22 cellular contexts compared by ENCODE assay signal in the genomic region with DNA sequence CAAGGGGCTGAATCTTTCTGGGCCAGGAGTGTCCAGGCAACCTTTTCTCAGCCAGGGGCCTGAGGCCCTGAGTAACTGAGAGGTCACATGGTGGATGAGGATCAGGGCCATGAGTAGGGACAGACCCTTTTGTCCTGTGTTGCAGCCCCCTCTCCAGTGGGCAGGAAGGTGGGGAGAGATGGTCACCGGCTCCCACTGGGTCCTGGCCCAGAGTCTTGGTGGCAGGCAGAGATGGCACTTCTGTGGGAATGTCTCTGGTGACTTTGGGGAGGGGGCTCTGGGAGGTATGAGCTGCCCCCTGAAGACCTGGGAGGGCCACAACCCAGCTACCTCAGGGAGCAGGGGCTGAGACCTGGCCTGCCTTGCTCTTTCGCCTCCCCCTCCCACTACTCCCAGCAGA. TPM values are rescaled to one million over a fixed set of nuclear protein-coding genes. Genes with fewer than 3 reads are reported as not detected.
"Had no signal": no experiment of that assay in that cellular context is flagged by ENCODE, and none has a peak within 500 bp of the region (broad histone marks: within the 10 kb centered on the region; RNA-seq: fewer than 3 reads in every experiment).

No MANE protein-coding gene starts in this region.

- DNase-seq: activated CD8-positive, alpha-beta memory T cell treated with anti-CD3 and anti-CD28 coated beads for 24 hours; activated gamma-delta T cell treated with Interleukin-2 at 50 U/mL for 16 hours; activated T-cell treated with anti-CD3 and anti-CD28 coated beads, Interleukin-2, amount 50 U/mL, for 72 hours; dermis blood vessel endothelial cell; effector memory CD4-positive, alpha-beta T cell; left colon; midbrain; nephron progenitor cell; occipital lobe; stimulated activated CD4-positive, alpha-beta T cell treated with anti-CD3 and anti-CD28 coated beads, Interleukin-2, amount 100 ng/mL, for 24 hours had no signal

- H3K27me3 ChIP-seq: right atrium auricular region, suprapubic skin had no signal

- H3K27ac Mint-ChIP-seq: activated naive CD4-positive, alpha-beta T cell treated with anti-CD3 and anti-CD28 coated beads, Interleukin-2, amount 50 U/mL, for 72 hours; activated T-cell treated with anti-CD3 and anti-CD28 coated beads, Interleukin-2, amount 50 U/mL, for 72 hours; nephron progenitor cell; stimulated activated naive CD8-positive, alpha-beta T cell treated with anti-CD3 and anti-CD28 coated beads, Interleukin-15, Interleukin-2, amounts not matched to agents 100 ng/mL and 50 ng/mL, for 24 hours; T-helper 1 cell treated with Interleukin-12 subunit alpha and Interleukin-12 subunit beta and Interleukin-4 antibody, amounts not matched to agents 30 μg/mL and 1 μg/mL, for 36 hours; type B pancreatic cell had no signal

- H3K79me2 ChIP-seq: hepatocyte had no signal

- H3K36me3 Mint-ChIP-seq: activated naive CD4-positive, alpha-beta T cell treated with anti-CD3 and anti-CD28 coated beads, Interleukin-2, amount 50 U/mL, for 72 hours; type B pancreatic cell had no signal

- FAIRE-seq: bronchial epithelial cell, islet of Langerhans had no signal

- H3K9me3 Mint-ChIP-seq: activated naive CD4-positive, alpha-beta T cell treated with anti-CD3 and anti-CD28 coated beads, Interleukin-2, amount 50 U/mL, for 72 hours; activated T-cell treated with anti-CD3 and anti-CD28 coated beads, Interleukin-2, amount 50 U/mL, for 72 hours; nephron progenitor cell; stimulated activated naive CD8-positive, alpha-beta T cell treated with anti-CD3 and anti-CD28 coated beads, Interleukin-15, Interleukin-2, amounts not matched to agents 100 ng/mL and 50 ng/mL, for 24 hours; T-helper 1 cell treated with Interleukin-12 subunit alpha and Interleukin-12 subunit beta and Interleukin-4 antibody, amounts not matched to agents 30 μg/mL and 1 μg/mL, for 36 hours; type B pancreatic cell had no signal

- H3K4me3 Mint-ChIP-seq: activated T-cell treated with anti-CD3 and anti-CD28 coated beads, Interleukin-2, amount 50 U/mL, for 72 hours; nephron progenitor cell; stimulated activated naive CD8-positive, alpha-beta T cell treated with anti-CD3 and anti-CD28 coated beads, Interleukin-15, Interleukin-2, amounts not matched to agents 100 ng/mL and 50 ng/mL, for 24 hours; T-helper 1 cell treated with Interleukin-12 subunit alpha and Interleukin-12 subunit beta and Interleukin-4 antibody, amounts not matched to agents 30 μg/mL and 1 μg/mL, for 36 hours; type B pancreatic cell had no signal

- H3K4me2 ChIP-seq: hepatocyte had no signal

- H3K9me3 ChIP-seq: adrenal gland, right atrium auricular region, suprapubic skin had no signal

- H2AFZ ChIP-seq: hepatocyte had no signal

- H3K4me3 ChIP-seq: adrenal gland, hepatocyte, lung, right atrium auricular region, suprapubic skin had no signal

- H3K4me1 ChIP-seq: adrenal gland, suprapubic skin had no signal

- H3K27ac ChIP-seq: adrenal gland, hepatocyte, right atrium auricular region, suprapubic skin had no signal

- ATAC-seq: activated CD4-positive, CD25-positive, alpha-beta regulatory T cell treated with anti-CD3 and anti-CD28 coated beads, Interleukin-2, amount 50 U/mL, for 24 hours; activated naive CD4-positive, alpha-beta T cell treated with anti-CD3 and anti-CD28 coated beads, Interleukin-2, amount 50 U/mL, for 72 hours; activated T-cell treated with anti-CD3 and anti-CD28 coated beads, Interleukin-2, amount 50 U/mL, for 72 hours; left colon had no signal

- H3K36me3 ChIP-seq: adrenal gland, right atrium auricular region, suprapubic skin had no signal

RNA-seq across cellular contexts. Expression of gene ESYT3, which starts 6.8 kb away (rescaled TPM):
- total RNA-seq: dermis blood vessel endothelial cell had no signal
